Comparison of ENCODE assay signal across 8 cellular contexts in the genomic region with DNA sequence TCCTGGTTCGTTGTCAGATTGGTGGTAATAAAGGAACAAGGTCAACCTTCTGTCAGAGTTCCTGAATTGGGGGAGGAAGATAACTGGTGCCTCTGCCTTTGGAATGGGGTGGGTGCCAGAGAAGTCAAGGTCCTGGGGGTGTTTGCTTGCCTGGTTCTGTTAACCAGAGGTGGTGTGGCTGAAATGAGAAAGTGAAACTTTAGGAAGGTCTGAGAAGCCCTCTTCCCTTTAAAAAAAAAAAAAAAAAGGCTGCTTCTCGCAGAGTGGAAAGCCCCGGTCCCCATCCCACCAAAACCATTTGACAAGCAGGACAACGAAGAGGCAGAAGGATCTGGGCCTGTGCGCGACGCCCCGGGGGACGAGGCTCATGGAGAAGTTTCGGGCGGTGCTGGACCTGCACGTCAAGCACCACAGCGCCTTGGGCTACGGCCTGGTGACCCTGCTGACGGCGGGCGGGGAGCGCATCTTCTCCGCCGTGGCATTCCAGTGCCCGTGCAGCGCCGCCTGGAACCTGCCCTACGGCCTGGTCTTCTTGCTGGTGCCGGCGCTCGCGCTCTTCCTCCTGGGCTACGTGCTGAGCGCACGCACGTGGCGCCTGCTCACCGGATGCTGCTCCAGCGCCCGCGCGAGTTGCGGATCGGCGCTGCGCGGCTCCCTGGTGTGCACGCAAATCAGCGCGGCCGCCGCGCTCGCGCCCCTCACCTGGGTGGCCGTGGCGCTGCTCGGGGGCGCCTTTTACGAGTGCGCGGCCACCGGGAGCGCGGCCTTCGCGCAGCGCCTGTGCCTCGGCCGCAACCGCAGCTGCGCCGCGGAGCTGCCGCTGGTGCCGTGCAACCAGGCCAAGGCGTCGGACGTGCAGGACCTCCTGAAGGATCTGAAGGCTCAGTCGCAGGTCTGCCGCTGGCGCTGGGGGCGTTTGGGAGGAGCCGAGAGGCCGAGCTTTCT. TPM values are rescaled to one million over a fixed set of nuclear protein-coding genes. Genes with fewer than 3 reads are reported as not detected.
A peak's percentile ranks its signal among the peaks of the same experiment; 100 is the strongest.
DNase-seq lines count a peak whose midpoint lies in the region; ATAC-seq and TF ChIP-seq lines count a peak whose summit lies in the region.

No MANE protein-coding gene starts in this region.

- peak overlapping the region; percentile 1 for H3K27ac ChIP-seq in suprapubic skin

- H3K27me3 ChIP-seq in GM06990 (replicated peaks; ENCODE audit: control insufficient read depth, insufficient read depth, low read length): no peaks in the 10 kb centered on the region
- H3K27me3 ChIP-seq in MG63: no peaks in the 10 kb centered on the region
- peaks cover 34% of the 10 kb centered on the region for H3K27me3 ChIP-seq in suprapubic skin

- WGBS in suprapubic skin: 6% methylated on average over 29 of the region's 81 CpGs

- H3K36me3 Mint-ChIP-seq in natural killer cell: no peaks in the 10 kb centered on the region

- ATAC-seq in GM21723 (IDR thresholded peaks at IDR 0.05; ENCODE audit: unreplicated experiment) (peak; percentile 89), natural killer cell (peak; percentile 87 to 90 (median 90))

- no peak for TF ChIP-seq EP300 in suprapubic skin (IDR thresholded peaks at IDR 0.05)

- H3K36me3 ChIP-seq in GM06990 (ENCODE audit: control insufficient read depth, insufficient read depth, low read length) (no peaks in the 10 kb centered on the region), MG63 (no peaks in the 10 kb centered on the region), suprapubic skin (no peaks in the 10 kb centered on the region)

- intact Hi-C loops in natural killer cell (cut with micrococcal nuclease): loop anchor here (2.0 kb wide), 1 partner anchor 15 kb away; no protein-coding TSS in a partner anchor

- TF ChIP-seq POLR2A in suprapubic skin (IDR thresholded peaks at IDR 0.05): no peak

- H3K27me3 Mint-ChIP-seq in natural killer cell (ENCODE audit: low read depth in 2 of 2): no peaks in the 10 kb centered on the region

- peak overlapping the region; percentile 90 for H3K4me3 Mint-ChIP-seq in natural killer cell

- H3K4me1 Mint-ChIP-seq in natural killer cell: peaks cover 16 to 32% of the 10 kb centered on the region in 2 donors

- no peak for TF ChIP-seq CTCF in GM06990 (IDR thresholded peaks at IDR 0.05; ENCODE audit: insufficient read depth, low read length, poor library complexity, severe bottlenecking)
- no peak for TF ChIP-seq CTCF in natural killer cell (IDR thresholded peaks at IDR 0.05)
- no peak for TF ChIP-seq CTCF in suprapubic skin (IDR thresholded peaks at IDR 0.05)

- H3K9me3 ChIP-seq in MG63 (no peaks in the 10 kb centered on the region), suprapubic skin (no peaks in the 10 kb centered on the region)

- peak overlapping the region; percentile 21 to 82 for H3K27ac Mint-ChIP-seq in natural killer cell

- H3K4me3 ChIP-seq in GM06990 (replicated peaks; ENCODE audit: low read depth, low read length) (peak overlapping the region; percentile 50), MG63 (peak overlapping the region; percentile 35), suprapubic skin (peak overlapping the region; percentile 47)

- DNase-seq in GM06990 (ENCODE audit: extremely low read depth, insufficient read length) (peak; percentile 85), MG63 (peak; percentile 63), fibroblast of gingiva (ENCODE audit: low read depth) (peak; percentile 42), natural killer cell (peak; percentile 60), suprapubic skin (ENCODE audit: low spot score in 2 of 2) (peak; percentile 71 to 76), HuH-7 (ENCODE audit: low spot score) (no peak)
- peak; percentile 83 for DNase-seq in activated CD8-positive, alpha-beta memory T cell treated with anti-CD3 and anti-CD28 coated beads for 24 hours

- peaks cover 11% of the 10 kb centered on the region for H3K4me1 ChIP-seq in suprapubic skin

- H3K9me3 Mint-ChIP-seq in natural killer cell: no peaks in the 10 kb centered on the region

RNA-seq across cellular contexts. Expression of a gene that starts 0.7 kb away (rescaled TPM):
- total RNA-seq in MG63 (2014; rRNA removed; shearing (Covaris generic); ENCODE audit: low replicate concordance): 0.16 and 1.7 TPM in 2 replicates
- 10 to 100 TPM in 2 of 3 donors, 1 to 10 TPM in 1; 7.9 to 20.6 (median 12.3) TPM for total RNA-seq in natural killer cell
- total RNA-seq in suprapubic skin: 1 to 10 TPM in 2 of 4 donors, under 1 TPM in 1, not detected in 1; 0.76 to 4.1 (median 1.2) TPM

RNA-seq across cellular contexts. Expression of a gene that starts 49.6 kb away (rescaled TPM):
- total RNA-seq in MG63 (2014; rRNA removed; shearing (Covaris generic); ENCODE audit: low replicate concordance): 0.49 and 0.81 TPM in 2 replicates
- total RNA-seq in natural killer cell (under 1 TPM in 2 of 3 donors, not detected in 1; 0.05 TPM), suprapubic skin (1 to 10 TPM in 3 of 4 donors, under 1 TPM in 1; 0.89 to 5.9 (median 1.4) TPM)
